Comparison of ENCODE assay signal across 8 cellular contexts in the genomic region with DNA sequence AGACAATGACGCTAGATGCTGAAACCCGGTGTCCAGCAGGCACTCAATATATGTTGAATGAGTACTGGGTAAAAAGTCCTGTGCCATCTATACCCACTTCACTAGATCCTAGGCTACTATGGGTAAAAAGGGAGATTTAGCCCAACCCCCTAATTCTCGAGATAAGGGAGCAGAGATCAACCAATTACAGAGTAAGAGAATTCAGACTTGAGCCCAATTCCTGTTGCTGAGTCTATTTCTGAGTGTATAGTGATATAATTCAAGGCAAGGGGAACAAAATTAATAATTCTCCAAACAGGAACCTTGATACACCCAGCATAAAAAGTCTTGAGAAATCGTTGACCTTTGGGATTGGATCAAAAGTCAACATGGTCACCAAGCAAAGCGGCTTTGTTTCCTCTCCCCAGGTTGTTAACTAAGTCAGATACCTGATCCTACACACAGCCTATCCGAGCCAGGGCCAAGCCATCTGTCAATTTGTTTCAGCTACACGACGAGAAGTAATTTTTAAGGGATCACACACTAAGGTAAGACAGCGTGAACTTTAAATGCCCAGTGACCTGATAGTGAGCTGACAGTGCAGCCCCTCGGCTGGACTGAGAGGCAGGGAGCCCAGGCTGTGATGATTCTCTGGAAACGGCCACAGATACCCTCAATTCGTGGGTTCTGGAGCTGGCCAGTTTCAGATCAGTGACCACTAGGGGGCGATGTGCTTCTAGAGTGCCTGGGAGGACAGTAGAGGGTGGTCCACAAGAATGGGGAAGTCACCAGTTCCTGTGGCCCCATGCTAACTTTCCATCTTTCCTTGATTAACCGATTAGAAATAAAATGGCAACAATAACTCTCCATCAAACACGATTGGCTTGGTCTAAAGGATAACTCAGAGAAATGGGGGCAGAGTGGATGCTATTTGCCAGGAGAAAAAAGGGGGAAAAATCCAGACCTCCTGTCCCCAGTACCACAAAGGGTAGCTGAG. TPM values are rescaled to one million over a fixed set of nuclear protein-coding genes. Genes with fewer than 3 reads are reported as not detected.
DNase-seq lines count a peak whose midpoint lies in the region; ATAC-seq and TF ChIP-seq lines count a peak whose summit lies in the region.

No MANE protein-coding gene starts in this region.

- no peak overlapping the region for H2AFZ ChIP-seq in hepatocyte

- H3K79me2 ChIP-seq in hepatocyte: peaks cover 39% of the 10 kb centered on the region

- H3K9me3 ChIP-seq in hepatocyte (ENCODE audit: low read depth): no peaks in the 10 kb centered on the region
- H3K9me3 ChIP-seq in spleen: peaks cover 0 to 6% (median 0%) of the 10 kb centered on the region in 8 donors

- no peak for ATAC-seq in HG02759 (IDR thresholded peaks at IDR 0.05; ENCODE audit: unreplicated experiment)

- H3K27me3 ChIP-seq in hepatocyte (no peaks in the 10 kb centered on the region), spleen (replicated peaks in 1 of 7) (no peaks in the 10 kb centered on the region)

- TF ChIP-seq POLR2A in spleen (IDR thresholded peaks at IDR 0.05): no peak

- peak; percentile 23 for DNase-seq in DMS114 treated with DMSO at 0.1 percent for 48 hours (lab: John Stamatoyannopoulos, UW; ENCODE audit: unreplicated experiment)
- peak; percentile 78 to 80 for DNase-seq in Kasumi-1 (lab: John Stamatoyannopoulos, UW)
- peak; percentile 54 for DNase-seq in T follicular helper cell (ENCODE audit: low read depth)
- DNase-seq in amniotic epithelial cell (ENCODE audit: low read depth): peak; percentile 55
- DNase-seq in hepatocyte (ENCODE audit: low spot score): peak; percentile 75
- no peak for DNase-seq in spleen
- no peak for DNase-seq in epidermal melanocyte (ENCODE audit: insufficient read length, low spot score)

- peak overlapping the region; percentile 56 for H3K4me2 ChIP-seq in hepatocyte

- intact Hi-C loops in spleen (cut with DNase I; ENCODE audit: low total_unique reads): no loop called here

- 39% methylated on average over 15 of the region's 15 CpGs for WGBS in hepatocyte (ENCODE audit: low lambda C conversion rate, missing lambda C conversion rate)
- WGBS in spleen, 5 donors: 54 to 64% (median 56%) methylated on average over 15 of the region's 15 CpGs

- H3K4me3 ChIP-seq in hepatocyte (no peak overlapping the region), spleen (no peak overlapping the region)

- TF ChIP-seq CTCF in hepatocyte (IDR thresholded peaks at IDR 0.05; ENCODE audit: poor library complexity): peak; percentile 69
- TF ChIP-seq CTCF in spleen (IDR thresholded peaks at IDR 0.05 in 8 of 11, conservative IDR thresholded peaks at IDR 0.05 in 3 of 11): peak in 10 of 11 experiments; percentile 16 to 76 (median 58)

- no peaks in the 10 kb centered on the region for H4K20me1 ChIP-seq in hepatocyte (ENCODE audit: insufficient read depth, poor library complexity, severe bottlenecking)

- peaks cover 44% of the 10 kb centered on the region for H3K4me1 ChIP-seq in hepatocyte (ENCODE audit: insufficient read depth)
- H3K4me1 ChIP-seq in spleen: peaks cover 0 to 17% (median 0%) of the 10 kb centered on the region in 6 donors

- H3K27ac ChIP-seq in hepatocyte (peak overlapping the region; percentile 86), spleen (no peak overlapping the region)

- H3K36me3 ChIP-seq in hepatocyte (replicated peaks; ENCODE audit: insufficient read depth, low read depth): no peaks in the 10 kb centered on the region
- H3K36me3 ChIP-seq in spleen: no peaks in the 10 kb centered on the region

- no peaks in the 10 kb centered on the region for H3K9me2 ChIP-seq in hepatocyte (replicated peaks; ENCODE audit: insufficient read depth)

RNA-seq across cellular contexts. Expression of gene SLC22A23, which starts 46.2 kb away (rescaled TPM):
- total RNA-seq in hepatocyte: 14.0 and 14.8 TPM in 2 replicates
- polyA plus RNA-seq in hepatocyte: 13.1 and 14.3 TPM in 2 replicates
- total RNA-seq in spleen: 10 to 100 TPM; 15.1 to 22.6 (median 20.2) TPM
- polyA plus RNA-seq in spleen: 1 to 10 TPM; 1.9 to 2.4 (median 2.0) TPM

Comparison
In these comparisons a context has a peak if more than half of its experiments do, and no peak if none do; other contexts are left out.
1. DNase-seq: peak in DMS114 treated with DMSO at 0.1 percent for 48 hours (single experiment), Kasumi-1 (2 of 2), T follicular helper cell (single experiment), amniotic epithelial cell (single experiment) and hepatocyte (single experiment); none in spleen (single experiment) and epidermal melanocyte (single experiment).